ENCODE assay signal across 19 cellular contexts in genomic region chr2:164625378-164625971, GRCh38. TPM values are rescaled to one million over a fixed set of nuclear protein-coding genes. Genes with fewer than 3 reads are reported as not detected.
DNase-seq lines count a peak whose midpoint lies in the region; TF ChIP-seq lines count a peak whose summit lies in the region.
"Had no signal": no experiment of that assay in that cellular context is flagged by ENCODE, and none has a peak within 500 bp of the region (broad histone marks: within the 10 kb centered on the region; RNA-seq: fewer than 3 reads in every experiment).

No MANE protein-coding gene starts in this region.

- CTCF ChIA-PET in mammary epithelial cell (lab: Charles Lee; ENCODE audit: low non-redundant PET) = no interaction called here

- H3K4me1 ChIP-seq in mammary epithelial cell (ENCODE audit: insufficient read depth, low read length) = peaks cover 14% of the 10 kb centered on the region

- BruUV-seq in mammary epithelial cell (replicated peaks; lab: Mats Ljungman, UMichigan) = no TSS peak

- no peak overlapping the region for H3K4me3 ChIP-seq in AG09309 (ENCODE audit: control insufficient read depth, low read depth, low read length)
- H3K4me3 ChIP-seq in mammary epithelial cell (replicated peaks in 1 of 3; ENCODE audit: insufficient read depth in 1 of 3, low read depth in 2 of 3, low read length in 3 of 3) = no peak overlapping the region
- H3K4me3 ChIP-seq: cardiac muscle cell, mucosa of descending colon had no signal

- no peak overlapping the region for H3K27ac ChIP-seq in mammary epithelial cell (ENCODE audit: insufficient read depth, low read depth, low read length)
- H3K27ac ChIP-seq: cardiac muscle cell, RWPE1 had no signal

- TF ChIP-seq CTCF in AG09309 (IDR thresholded peaks at IDR 0.05; ENCODE audit: control insufficient read depth, insufficient read depth, low read depth, low read length, missing control alignments) = no peak
- no peak for TF ChIP-seq CTCF in mammary epithelial cell (conservative IDR thresholded peaks at IDR 0.05 in 1 of 2, IDR thresholded peaks at IDR 0.05 in 1 of 2; ENCODE audit: extremely low read depth in 1 of 2, insufficient read depth in 1 of 2, low read depth in 1 of 2, low read length in 2 of 2)

- 64% methylated on average over 3 of the region's 3 CpGs for WGBS in mammary epithelial cell (ENCODE audit: low coverage, missing lambda C conversion rate)

- peak; percentile 28 for DNase-seq in AG09309 (ENCODE audit: low read depth)
- peak; percentile 30 for DNase-seq in HS-27A (ENCODE audit: low read depth)
- DNase-seq in mammary epithelial cell = peak; percentile 84
- DNase-seq in iris pigment epithelial cell (ENCODE audit: low read depth) = peak; percentile 29
- no peak for DNase-seq in GM19240 (ENCODE audit: insufficient read length, low spot score)
- no peak for DNase-seq in activated CD8-positive, alpha-beta memory T cell treated with anti-CD3 and anti-CD28 coated beads, Interleukin-2, amount 50 U/mL, for 48 hours
- no peak for DNase-seq in activated CD4-positive, CD25-positive, alpha-beta regulatory T cell (lab: John Stamatoyannopoulos, UW)
- no peak for DNase-seq in ecto neural progenitor cell (ENCODE audit: low spot score)
- DNase-seq: activated CD4-positive, alpha-beta memory T cell treated with anti-CD3 and anti-CD28 coated beads for 36 hours; activated T-cell treated with anti-CD3 and anti-CD28 coated beads, Interleukin-2, amount 50 U/mL, for 48 hours; effector CD4-positive, alpha-beta T cell; GDM1; mucosa of descending colon; NCI-H1048 had no signal

- H4K20me1 ChIP-seq in mammary epithelial cell (ENCODE audit: insufficient read depth, low read length) = no peaks in the 10 kb centered on the region

- no peak overlapping the region for H2AFZ ChIP-seq in mammary epithelial cell (ENCODE audit: low read depth, low read length)

- intact Hi-C loops in mammary epithelial cell (cut with micrococcal nuclease) = loop anchor here (10.0 kb wide), 1 partner anchor 89 kb away; no protein-coding TSS in a partner anchor

- dilution Hi-C loops in mammary epithelial cell (cut with HindIII; ENCODE audit: low sequenced_read_pairs) = no loop called here

- no peak overlapping the region for H3K9ac ChIP-seq in mammary epithelial cell (ENCODE audit: insufficient read depth, low read length)

- no peaks in the 10 kb centered on the region for H3K9me3 ChIP-seq in mammary epithelial cell (replicated peaks; ENCODE audit: insufficient read depth, low read length)
- H3K9me3 ChIP-seq: mucosa of descending colon had no signal

- no peaks in the 10 kb centered on the region for H3K79me2 ChIP-seq in mammary epithelial cell (ENCODE audit: insufficient read depth, low read length)

- H3K4me2 ChIP-seq in mammary epithelial cell (ENCODE audit: insufficient read depth, low read depth, low read length) = no peak overlapping the region

- no peaks in the 10 kb centered on the region for H3K36me3 ChIP-seq in mammary epithelial cell (ENCODE audit: insufficient read depth, low read length)
- H3K36me3 ChIP-seq: cardiac muscle cell had no signal

- no peaks in the 10 kb centered on the region for H3K27me3 ChIP-seq in mammary epithelial cell (ENCODE audit: insufficient read depth, low read length)
- H3K27me3 ChIP-seq: cardiac muscle cell had no signal

- in situ Hi-C loops in mammary epithelial cell (cut with MboI; ENCODE audit: low sequenced_read_pairs in 2 of 2) = no loop called here

RNA-seq across cellular contexts. Expression of gene GRB14, which starts 4.2 kb away (rescaled TPM):
- 1 to 10 TPM; 7.3 to 9.8 TPM for total RNA-seq in mammary epithelial cell
- 3.8 TPM for polyA plus RNA-seq in mammary epithelial cell
- polyA minus RNA-seq in mammary epithelial cell = 27.6 TPM
- total RNA-seq: activated CD4-positive, alpha-beta memory T cell treated with anti-CD3 and anti-CD28 coated beads for 36 hours; fibroblast of villous mesenchyme had no signal
- polyA plus RNA-seq: AG04450, IgD-negative memory B cell had no signal

Comparison
In these comparisons a context has a peak if more than half of its experiments do, and no peak if none do; other contexts are left out.
1. DNase-seq: peak in AG09309 (single experiment), HS-27A (single experiment), mammary epithelial cell (single experiment) and iris pigment epithelial cell (single experiment); none in GM19240 (single experiment), activated CD8-positive, alpha-beta memory T cell treated with anti-CD3 and anti-CD28 coated beads, Interleukin-2, amount 50 U/mL, for 48 hours (single experiment), activated CD4-positive, CD25-positive, alpha-beta regulatory T cell (0 of 4) and ecto neural progenitor cell (single experiment).